Comparison of ENCODE assay signal across 17 cellular contexts in the genomic region with DNA sequence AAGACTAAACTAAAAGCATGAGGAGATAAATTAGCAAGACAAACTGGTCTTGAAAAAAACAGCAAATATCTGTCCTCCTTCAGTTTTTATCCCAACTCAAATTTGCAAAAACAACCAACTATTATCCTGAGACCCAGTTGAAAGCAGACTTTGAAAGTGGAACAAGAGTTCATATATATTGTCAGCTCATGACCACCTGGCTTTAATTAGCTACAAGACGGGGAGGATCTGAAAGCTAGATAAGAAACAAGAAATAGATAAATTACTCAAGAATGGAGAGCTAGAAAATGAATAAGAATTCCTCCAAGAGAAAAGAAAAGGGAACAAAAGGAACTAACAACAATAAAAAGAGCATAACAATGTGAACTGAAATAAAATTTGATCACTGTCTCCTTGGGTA.
DNase-seq lines count a peak whose midpoint lies in the region; ATAC-seq and TF ChIP-seq lines count a peak whose summit lies in the region.
"Had no signal": no experiment of that assay in that cellular context is flagged by ENCODE, and none has a peak within 500 bp of the region (broad histone marks: within the 10 kb centered on the region; RNA-seq: fewer than 3 reads in every experiment).

No MANE protein-coding gene starts in this region.

- H4K20me1 ChIP-seq in MM.1S (ENCODE audit: insufficient read depth, low read length): no peaks in the 10 kb centered on the region

- no peak overlapping the region for H2AFZ ChIP-seq in MM.1S (ENCODE audit: low read length)

- no peak overlapping the region for H3K4me3 Mint-ChIP-seq in natural killer cell
- H3K4me3 Mint-ChIP-seq: CD14-positive monocyte; CD8-positive, alpha-beta T cell; HFFc6 had no signal

- H3K4me1 Mint-ChIP-seq in natural killer cell: no peaks in the 10 kb centered on the region
- H3K4me1 Mint-ChIP-seq: CD14-positive monocyte had no signal

- H3K36me3 Mint-ChIP-seq in natural killer cell: no peaks in the 10 kb centered on the region
- H3K36me3 Mint-ChIP-seq: CD14-positive monocyte; CD8-positive, alpha-beta T cell had no signal

- peaks cover 10% of the 10 kb centered on the region; the same call in 1 of the 2 replicates for H3K4me1 ChIP-seq in MM.1S (ENCODE audit: low read length)
- H3K4me1 ChIP-seq in adipocyte (ENCODE audit: control insufficient read depth, insufficient read depth, low read length): peaks cover 39% of the 10 kb centered on the region
- peaks cover 7 to 8% of the 10 kb centered on the region in 2 donors for H3K4me1 ChIP-seq in uterus

- H3K27ac Mint-ChIP-seq in natural killer cell: no peak overlapping the region
- H3K27ac Mint-ChIP-seq: CD14-positive monocyte; CD8-positive, alpha-beta T cell; HFFc6 had no signal

- TF ChIP-seq CTCF in MM.1S (IDR thresholded peaks at IDR 0.05; ENCODE audit: low read length) (no peak), fibroblast of the aortic adventitia (IDR thresholded peaks at IDR 0.05; ENCODE audit: insufficient read depth, low read length) (no peak), uterus (IDR thresholded peaks at IDR 0.05) (no peak), natural killer cell (IDR thresholded peaks at IDR 0.05) (no peak)

- H3K27me3 Mint-ChIP-seq in natural killer cell (ENCODE audit: low read depth in 2 of 2): no peaks in the 10 kb centered on the region

- ATAC-seq in natural killer cell: no peak
- ATAC-seq: CD8-positive, alpha-beta T cell; HepG2 had no signal

- no peaks in the 10 kb centered on the region for H3F3A ChIP-seq in MM.1S (ENCODE audit: insufficient read depth, low read length)

- H3K4me3 ChIP-seq in MM.1S (ENCODE audit: low read length) (no peak overlapping the region), adipocyte (ENCODE audit: low read length) (no peak overlapping the region), fibroblast of the aortic adventitia (ENCODE audit: low read depth, low read length) (no peak overlapping the region), uterus (no peak overlapping the region)

- H3K9me3 ChIP-seq in MM.1S (replicated peaks; ENCODE audit: insufficient read depth, low read length): no peaks in the 10 kb centered on the region
- H3K9me3 ChIP-seq in adipocyte (ENCODE audit: control insufficient read depth, low read length): no peaks in the 10 kb centered on the region
- no peaks in the 10 kb centered on the region for H3K9me3 ChIP-seq in uterus

- intact Hi-C loops in uterus (cut with DNase I; ENCODE audit: low total_unique reads) (no loop called here), natural killer cell (cut with micrococcal nuclease) (no loop called here)

- H3K9ac ChIP-seq in MM.1S (ENCODE audit: low read length) (no peak overlapping the region), adipocyte (ENCODE audit: low read length) (no peak overlapping the region)

- TF ChIP-seq POLR2A in uterus (IDR thresholded peaks at IDR 0.05): no peak

- no peaks in the 10 kb centered on the region for H3K79me2 ChIP-seq in MM.1S (ENCODE audit: low read length)

- H3K27me3 ChIP-seq in MM.1S (replicated peaks; ENCODE audit: insufficient read depth, low read length) (no peaks in the 10 kb centered on the region), adipocyte (replicated peaks; ENCODE audit: control insufficient read depth, insufficient read depth, low read length) (no peaks in the 10 kb centered on the region), uterus (no peaks in the 10 kb centered on the region)

- H3K36me3 ChIP-seq in MM.1S (replicated peaks; ENCODE audit: insufficient read depth, low read length) (no peaks in the 10 kb centered on the region), adipocyte (ENCODE audit: control insufficient read depth, insufficient read depth, low read length, severe bottlenecking) (peaks cover 7% of the 10 kb centered on the region), uterus (no peaks in the 10 kb centered on the region)

- peaks cover 12 to 16% of the 10 kb centered on the region in 2 donors for H3K9me3 Mint-ChIP-seq in natural killer cell
- H3K9me3 Mint-ChIP-seq: HFFc6 had no signal

- H3K4me2 ChIP-seq in MM.1S (ENCODE audit: low read depth, low read length): peak overlapping the region; percentile 27; the same call in 1 of the 2 replicates

- no peaks in the 10 kb centered on the region for H3K9me2 ChIP-seq in MM.1S (replicated peaks; ENCODE audit: insufficient read depth, low read length)

- H3K27ac ChIP-seq in MM.1S (ENCODE audit: low read length) (no peak overlapping the region), uterus (peak overlapping the region; percentile 32 to 75)

- DNase-seq in MM.1S: peak; percentile 7
- DNase-seq in adipocyte (ENCODE audit: low read depth): peak; percentile 44
- DNase-seq in fibroblast of the aortic adventitia (ENCODE audit: low read depth): peak; percentile 51
- DNase-seq in uterus: no peak
- no peak for DNase-seq in HT-29 (ENCODE audit: low spot score)
- no peak for DNase-seq in natural killer cell
- no peak for DNase-seq in Kasumi-1 (lab: John Stamatoyannopoulos, UW)
- DNase-seq: CD8-positive, alpha-beta T cell; COR-L47; DMS153; DMS79 treated with DMSO at 0.1 percent for 48 hours; EL; GDM1; HCEC 1CT; HFFc6 had no signal

Comparison
In these comparisons a context has a peak if more than half of its experiments do, and no peak if none do; other contexts are left out.
1. DNase-seq: peak in MM.1S (single experiment), adipocyte (single experiment) and fibroblast of the aortic adventitia (single experiment); none in uterus (0 of 2), HT-29 (single experiment), natural killer cell (single experiment) and Kasumi-1 (0 of 2).